ENCODE assay signal across 27 cellular contexts in the genomic region with DNA sequence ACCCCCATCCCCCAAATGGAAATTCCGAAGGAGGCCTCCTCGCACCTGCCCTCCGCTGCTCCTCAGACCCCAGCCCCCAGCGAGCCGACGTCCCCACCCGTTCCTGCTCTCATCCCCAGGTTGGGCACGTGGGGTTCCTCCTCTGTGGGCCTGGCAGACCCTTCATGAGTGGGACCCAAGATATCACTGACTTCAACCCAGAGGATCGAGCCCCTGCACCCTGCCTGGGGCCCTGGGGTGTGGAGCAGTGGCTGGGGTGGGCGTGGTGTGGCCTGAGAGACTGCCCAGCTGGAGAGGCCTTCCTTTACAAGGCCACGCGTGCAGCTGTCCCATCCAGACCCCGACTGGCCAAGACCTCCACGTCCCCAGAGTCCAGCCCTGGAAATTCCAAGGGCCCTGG. TPM values are rescaled to one million over a fixed set of nuclear protein-coding genes. Genes with fewer than 3 reads are reported as not detected.
"Had no signal": no experiment of that assay in that cellular context is flagged by ENCODE, and none has a peak within 500 bp of the region (broad histone marks: within the 10 kb centered on the region; RNA-seq: fewer than 3 reads in every experiment).

No MANE protein-coding gene starts in this region.

- H3K27me3 ChIP-seq: colonic mucosa had no signal

- H3K4me3 Mint-ChIP-seq: activated CD4-positive, alpha-beta memory T cell treated with anti-CD3 and anti-CD28 coated beads for 36 hours; activated CD4-positive, alpha-beta T cell treated with anti-CD3 and anti-CD28 coated beads for 36 hours; activated CD4-positive, alpha-beta T cell treated with anti-CD3 and anti-CD28 coated beads, Interleukin-2, amount 10 ng/mL, durations not matched to agents 24 days and 14 days; activated CD8-positive, alpha-beta T cell treated with anti-CD3 and anti-CD28 coated beads, Interleukin-2, amount 10 ng/mL, durations not matched to agents 7 days and 5 days; activated naive CD8-positive, alpha-beta T cell; activated T-cell treated with anti-CD3 and anti-CD28 coated beads, Interleukin-2, amount 50 U/mL, for 24 hours; activated T-helper 17 cell treated with anti-CD3 and anti-CD28 coated beads, Interleukin-2, amount 50 U/mL, for 72 hours had no signal

- H3K9me3 ChIP-seq: colonic mucosa, esophagus squamous epithelium had no signal

- ATAC-seq: activated CD4-positive, alpha-beta T cell treated with anti-CD3 and anti-CD28 coated beads for 36 hours; activated CD8-positive, alpha-beta T cell treated with anti-CD3 and anti-CD28 coated beads, Interleukin-2, amount 10 ng/mL, durations not matched to agents 7 days and 5 days; activated T-helper 17 cell treated with anti-CD3 and anti-CD28 coated beads, Interleukin-2, amount 50 U/mL, for 72 hours; gastroesophageal sphincter had no signal

- H3K36me3 ChIP-seq: brain microvascular endothelial cell, colonic mucosa, esophagus squamous epithelium, gastroesophageal sphincter had no signal

- H3K4me3 ChIP-seq: colonic mucosa, esophagus squamous epithelium, gastroesophageal sphincter had no signal

- H3K27ac Mint-ChIP-seq: activated CD4-positive, alpha-beta memory T cell treated with anti-CD3 and anti-CD28 coated beads for 36 hours; activated CD4-positive, alpha-beta T cell treated with anti-CD3 and anti-CD28 coated beads for 36 hours; activated CD4-positive, alpha-beta T cell treated with anti-CD3 and anti-CD28 coated beads, Interleukin-2, amount 10 ng/mL, durations not matched to agents 24 days and 14 days; activated CD8-positive, alpha-beta T cell treated with anti-CD3 and anti-CD28 coated beads, Interleukin-2, amount 10 ng/mL, durations not matched to agents 7 days and 5 days; activated naive CD8-positive, alpha-beta T cell; activated T-cell treated with anti-CD3 and anti-CD28 coated beads, Interleukin-2, amount 50 U/mL, for 24 hours; activated T-helper 17 cell treated with anti-CD3 and anti-CD28 coated beads, Interleukin-2, amount 50 U/mL, for 72 hours had no signal

- H3K36me3 Mint-ChIP-seq: activated CD4-positive, alpha-beta memory T cell treated with anti-CD3 and anti-CD28 coated beads for 36 hours; activated naive CD8-positive, alpha-beta T cell had no signal

- DNase-seq: activated CD4-positive, alpha-beta memory T cell treated with anti-CD3 and anti-CD28 coated beads for 36 hours; activated CD4-positive, alpha-beta T cell treated with anti-CD3 and anti-CD28 coated beads for 36 hours; activated CD4-positive, alpha-beta T cell treated with anti-CD3 and anti-CD28 coated beads, Interleukin-2, amount 10 ng/mL, durations not matched to agents 24 days and 14 days; activated CD4-positive, CD25-positive, alpha-beta regulatory T cell; activated CD4-positive, CD25-positive, alpha-beta regulatory T cell treated with anti-CD3 and anti-CD28 coated beads, Interleukin-2, amount 50 U/mL, for 72 hours; activated CD8-positive, alpha-beta memory T cell treated with anti-CD3 and anti-CD28 coated beads, Interleukin-2, amount 50 U/mL, for 48 hours; activated CD8-positive, alpha-beta T cell treated with anti-CD3 and anti-CD28 coated beads, Interleukin-2, amount 10 ng/mL, durations not matched to agents 7 days and 5 days; activated effector memory CD4-positive, alpha-beta T cell treated with Interleukin-2 at 50 U/mL for 16 hours; activated gamma-delta T cell treated with Interleukin-2 at 50 U/mL for 16 hours; activated naive CD4-positive, alpha-beta T cell treated with anti-CD3 and anti-CD28 coated beads, Interleukin-2, amount 50 U/mL, for 16 hours; activated naive CD4-positive, alpha-beta T cell treated with Interleukin-2 at 50 U/mL for 16 hours; activated T-cell treated with anti-CD3 and anti-CD28 coated beads for 4 hours; activated T-cell treated with anti-CD3 and anti-CD28 coated beads, Interleukin-2, amount 50 U/mL, for 24 hours; amniotic stem cell; anterior cingulate cortex; brain microvascular endothelial cell; caudate nucleus; colonic mucosa; effector CD8-positive, alpha-beta T cell; esophagus squamous epithelium; foreskin melanocyte; T-helper 2 cell had no signal

- H3K4me1 Mint-ChIP-seq: activated CD4-positive, alpha-beta T cell treated with anti-CD3 and anti-CD28 coated beads for 36 hours; activated CD4-positive, alpha-beta T cell treated with anti-CD3 and anti-CD28 coated beads, Interleukin-2, amount 10 ng/mL, durations not matched to agents 24 days and 14 days; activated T-helper 17 cell treated with anti-CD3 and anti-CD28 coated beads, Interleukin-2, amount 50 U/mL, for 72 hours had no signal

- H3K9me3 Mint-ChIP-seq: activated CD4-positive, alpha-beta memory T cell treated with anti-CD3 and anti-CD28 coated beads for 36 hours; activated CD4-positive, alpha-beta T cell treated with anti-CD3 and anti-CD28 coated beads, Interleukin-2, amount 10 ng/mL, durations not matched to agents 24 days and 14 days; activated T-cell treated with anti-CD3 and anti-CD28 coated beads, Interleukin-2, amount 50 U/mL, for 24 hours; activated T-helper 17 cell treated with anti-CD3 and anti-CD28 coated beads, Interleukin-2, amount 50 U/mL, for 72 hours had no signal

- H3K27ac ChIP-seq: brain microvascular endothelial cell, colonic mucosa, epithelial cell of prostate, esophagus squamous epithelium, gastroesophageal sphincter had no signal

- H3K27me3 Mint-ChIP-seq: activated CD4-positive, alpha-beta T cell treated with anti-CD3 and anti-CD28 coated beads for 36 hours; activated CD4-positive, alpha-beta T cell treated with anti-CD3 and anti-CD28 coated beads, Interleukin-2, amount 10 ng/mL, durations not matched to agents 24 days and 14 days; activated naive CD8-positive, alpha-beta T cell; activated T-helper 17 cell treated with anti-CD3 and anti-CD28 coated beads, Interleukin-2, amount 50 U/mL, for 72 hours had no signal

- H3K4me1 ChIP-seq: colonic mucosa, esophagus squamous epithelium, gastroesophageal sphincter had no signal

RNA-seq across cellular contexts. Expression of a gene that starts 17.6 kb away (rescaled TPM):
- total RNA-seq: activated CD4-positive, alpha-beta T cell treated with anti-CD3 and anti-CD28 coated beads for 36 hours; activated CD4-positive, alpha-beta T cell treated with anti-CD3 and anti-CD28 coated beads, Interleukin-2, amount 10 ng/mL, durations not matched to agents 24 days and 14 days; activated CD8-positive, alpha-beta T cell treated with anti-CD3 and anti-CD28 coated beads, Interleukin-2, amount 10 ng/mL, durations not matched to agents 7 days and 5 days; T-helper 1 cell treated with Interleukin-12 subunit alpha and Interleukin-12 subunit beta and Interleukin-4 antibody, amounts not matched to agents 30 ng/mL and 1 ng/mL, for 36 hours had no signal
